Comparison of ENCODE assay signal across 30 cellular contexts in genomic region chr18:77668219-77668618, GRCh38.
"Had no signal": no experiment of that assay in that cellular context is flagged by ENCODE, and none has a peak within 500 bp of the region (broad histone marks: within the 10 kb centered on the region; RNA-seq: fewer than 3 reads in every experiment).

No MANE protein-coding gene starts in this region.

- H3K27ac ChIP-seq: adrenal gland, KMS-11, SJCRH30, SK-N-MC, WERI-Rb-1 had no signal

- H3K27me3 ChIP-seq: adrenal gland, SJCRH30 had no signal

- DNase-seq: activated CD4-positive, alpha-beta memory T cell treated with anti-CD3 and anti-CD28 coated beads for 36 hours; activated CD4-positive, alpha-beta T cell treated with anti-CD3 and anti-CD28 coated beads, Interleukin-2, amount 10 ng/mL, durations not matched to agents 7 days and 5 days; activated CD8-positive, alpha-beta memory T cell treated with anti-CD3 and anti-CD28 coated beads, Interleukin-2, amount 50 U/mL, for 4 hours; activated gamma-delta T cell treated with Interleukin-2 at 50 U/mL for 16 hours; activated naive CD4-positive, alpha-beta T cell treated with anti-CD3 and anti-CD28 coated beads for 36 hours; activated T-cell treated with anti-CD3 and anti-CD28 coated beads for 4 hours; activated T-cell treated with anti-CD3 and anti-CD28 coated beads, Interleukin-2, amount 50 U/mL, for 4 hours; adrenal gland; caudate nucleus; cerebellar nuclear complex; MM.1S; NCI-H1092 treated with DMSO at 0.1 percent for 48 hours; NCI-H1436; NCI-H1694; NCI-H1930; NCI-H2081 treated with DMSO at 0.1 percent for 48 hours; NCI-H345; NCI-H524 treated with DMSO at 0.1 percent for 48 hours; NCI-H774; SHP77; SJCRH30; T1000; WERI-Rb-1 had no signal

- FAIRE-seq: bronchial epithelial cell had no signal

- H3K4me1 Mint-ChIP-seq: activated CD4-positive, alpha-beta T cell treated with anti-CD3 and anti-CD28 coated beads, Interleukin-2, amount 10 ng/mL, durations not matched to agents 7 days and 5 days had no signal

- ATAC-seq: activated naive CD4-positive, alpha-beta T cell treated with anti-CD3 and anti-CD28 coated beads, Interleukin-2, amount 50 U/mL, for 72 hours; activated T-cell treated with anti-CD3 and anti-CD28 coated beads, Interleukin-2, amount 50 U/mL, for 4 hours; Panc1 had no signal

- H3K4me2 ChIP-seq: KMS-11 had no signal

- H3K4me1 ChIP-seq: adrenal gland, SJCRH30 had no signal

- H3K9me3 ChIP-seq: adrenal gland, SJCRH30 had no signal

- H3K36me3 ChIP-seq: adrenal gland, SJCRH30, WERI-Rb-1 had no signal

- H3K4me3 ChIP-seq: adrenal gland, SJCRH30, SK-N-MC had no signal

- H3K27ac Mint-ChIP-seq: activated CD4-positive, alpha-beta memory T cell treated with anti-CD3 and anti-CD28 coated beads for 36 hours; activated CD4-positive, alpha-beta T cell treated with anti-CD3 and anti-CD28 coated beads, Interleukin-2, amount 10 ng/mL, durations not matched to agents 7 days and 5 days; activated naive CD4-positive, alpha-beta T cell treated with anti-CD3 and anti-CD28 coated beads for 36 hours; activated naive CD4-positive, alpha-beta T cell treated with anti-CD3 and anti-CD28 coated beads, Interleukin-2, amount 50 U/mL, for 72 hours; activated T-helper 1 cell treated with anti-CD3 and anti-CD28 coated beads, Interleukin-12 subunit alpha, Interleukin-12 subunit beta, Interleukin-2, Interleukin-4 antibody, amounts not matched to agents 30 ng/mL and 10 ng/mL and 1 ng/mL, durations not matched to agents 14 hours and 24 hours and 36 hours; brain had no signal

- H3K4me3 Mint-ChIP-seq: activated CD4-positive, alpha-beta memory T cell treated with anti-CD3 and anti-CD28 coated beads for 36 hours; activated CD4-positive, alpha-beta T cell treated with anti-CD3 and anti-CD28 coated beads, Interleukin-2, amount 10 ng/mL, durations not matched to agents 7 days and 5 days; activated naive CD4-positive, alpha-beta T cell treated with anti-CD3 and anti-CD28 coated beads for 36 hours; activated T-cell treated with anti-CD3 and anti-CD28 coated beads, Interleukin-2, amount 50 U/mL, for 4 hours; activated T-helper 1 cell treated with anti-CD3 and anti-CD28 coated beads, Interleukin-12 subunit alpha, Interleukin-12 subunit beta, Interleukin-2, Interleukin-4 antibody, amounts not matched to agents 30 ng/mL and 10 ng/mL and 1 ng/mL, durations not matched to agents 14 hours and 24 hours and 36 hours; brain had no signal

- H3K9me3 Mint-ChIP-seq: activated CD4-positive, alpha-beta memory T cell treated with anti-CD3 and anti-CD28 coated beads for 36 hours; activated CD4-positive, alpha-beta T cell treated with anti-CD3 and anti-CD28 coated beads, Interleukin-2, amount 10 ng/mL, durations not matched to agents 7 days and 5 days; activated naive CD4-positive, alpha-beta T cell treated with anti-CD3 and anti-CD28 coated beads for 36 hours; activated naive CD4-positive, alpha-beta T cell treated with anti-CD3 and anti-CD28 coated beads, Interleukin-2, amount 50 U/mL, for 72 hours; activated T-cell treated with anti-CD3 and anti-CD28 coated beads, Interleukin-2, amount 50 U/mL, for 4 hours had no signal

- H3K9ac ChIP-seq: KMS-11 had no signal

- H3K36me3 Mint-ChIP-seq: activated CD4-positive, alpha-beta memory T cell treated with anti-CD3 and anti-CD28 coated beads for 36 hours; activated naive CD4-positive, alpha-beta T cell treated with anti-CD3 and anti-CD28 coated beads, Interleukin-2, amount 50 U/mL, for 72 hours; brain had no signal
